11 cellular contexts compared by ENCODE assay signal in the genomic region with DNA sequence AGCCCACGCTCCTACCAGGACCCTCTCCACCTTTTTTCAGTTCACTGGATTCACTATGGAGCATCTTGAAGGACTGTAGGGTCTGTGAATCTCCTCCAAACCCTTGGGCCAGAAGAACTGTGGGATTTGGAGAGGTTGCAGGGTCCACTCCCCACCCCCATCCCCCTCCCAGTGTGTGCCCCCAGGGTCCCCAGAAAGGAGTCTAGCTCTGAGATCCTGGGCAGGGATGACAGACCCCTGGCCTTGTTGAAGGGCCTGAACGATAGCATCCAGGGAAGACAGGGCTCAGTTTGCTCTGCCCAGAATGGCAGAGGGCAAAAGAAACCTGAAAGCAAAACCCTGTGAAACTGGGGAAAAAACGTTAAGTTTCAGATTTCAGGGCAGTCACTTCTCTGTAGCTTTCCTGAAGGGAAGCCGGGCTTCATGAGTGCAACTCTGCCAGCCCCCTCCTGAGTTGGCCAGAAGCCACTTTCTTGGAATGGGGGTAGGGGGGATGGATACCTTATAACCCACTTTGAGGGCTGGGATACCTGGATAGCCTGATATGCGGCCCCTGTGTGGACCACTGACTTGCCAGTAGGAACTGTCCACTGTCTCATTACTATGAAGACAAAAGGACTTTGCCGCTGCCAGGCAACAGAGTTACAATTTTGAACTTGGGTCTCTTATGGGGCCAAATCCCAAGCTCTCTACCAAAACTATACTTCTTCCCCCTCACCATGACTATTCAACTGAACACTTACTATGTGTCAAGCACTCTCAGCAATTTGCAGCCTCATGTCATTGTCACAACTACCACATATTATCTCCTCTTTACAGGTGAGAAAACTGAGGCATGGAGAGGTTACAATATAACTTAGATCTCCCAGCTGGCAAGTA. TPM values are rescaled to one million over a fixed set of nuclear protein-coding genes. Genes with fewer than 3 reads are reported as not detected.
A peak's percentile ranks its signal among the peaks of the same experiment; 100 is the strongest.
DNase-seq lines count a peak whose midpoint lies in the region; ATAC-seq, FAIRE-seq and TF ChIP-seq lines count a peak whose summit lies in the region.
"Had no signal": no experiment of that assay in that cellular context is flagged by ENCODE, and none has a peak within 500 bp of the region (broad histone marks: within the 10 kb centered on the region; RNA-seq: fewer than 3 reads in every experiment).

No MANE protein-coding gene starts in this region.

- no peak for TF ChIP-seq RAD21 in liver (IDR thresholded peaks at IDR 0.05)
- no peak for TF ChIP-seq RAD21 in HepG2 (CRISPR knock-in tag; IDR thresholded peaks at IDR 0.05)

- in situ Hi-C loops in HepG2 (cut with HindIII; ENCODE audit: extremely low pct_ligation_motif_present, low pct_unique_long_range_greater_than_20kb) = loop anchor here (5.0 kb wide), 1 partner anchor 41 kb away; no protein-coding TSS in a partner anchor

- CTCF ChIA-PET in HepG2 (lab: Yijun Ruan, JAX; ENCODE audit: low intra/inter-chr PET ratio, low total read pairs) = interaction anchor here (0.7 to 8.0 kb wide), 4 partner anchors 30 to 94 kb away, joined by 3 to 182 read pairs (median 4); a partner anchor contains a TSS
- CTCF ChIA-PET in naive thymus-derived CD4-positive, alpha-beta T cell (lab: Charles Lee) = interaction anchor here (0.8 to 13.9 kb wide), 14 partner anchors 8 to 775 kb away, joined by 3 to 578 read pairs (median 6); a partner anchor contains a TSS

- no peaks in the 10 kb centered on the region for H3K9me3 ChIP-seq in liver (ENCODE audit: control insufficient read depth in 4 of 4, low read length in 3 of 4)
- no peaks in the 10 kb centered on the region for H3K9me3 ChIP-seq in HepG2 (ENCODE audit: low read length)
- H3K9me3 ChIP-seq in adipocyte (ENCODE audit: control insufficient read depth, low read length) = no peaks in the 10 kb centered on the region
- no peaks in the 10 kb centered on the region for H3K9me3 ChIP-seq in naive thymus-derived CD4-positive, alpha-beta T cell (ENCODE audit: control insufficient read depth in 2 of 3, low read length in 3 of 3)

- 47% methylated on average over 6 of the region's 6 CpGs for WGBS in liver
- WGBS in HepG2 (ENCODE audit: low lambda C conversion rate) = 50% methylated on average over 6 of the region's 6 CpGs

- H3K9ac ChIP-seq in liver (ENCODE audit: low read depth in 1 of 2, low read length in 2 of 2) (peak overlapping the region; percentile 8 to 15), HepG2 (ENCODE audit: insufficient read depth, low read depth, low read length) (no peak overlapping the region), adipocyte (ENCODE audit: low read length) (peak overlapping the region; percentile 88)

- TF ChIP-seq CTCF in liver (IDR thresholded peaks at IDR 0.05; ENCODE audit: low read depth, low read length, missing input control) (no peak), HepG2 (CRISPR knock-in tag; IDR thresholded peaks at IDR 0.05) (no peak)

- no peaks in the 10 kb centered on the region for H4K20me1 ChIP-seq in HepG2 (ENCODE audit: insufficient read depth, low read length)

- H2AFZ ChIP-seq in HepG2 (ENCODE audit: low read length) = no peak overlapping the region

- H3K79me2 ChIP-seq in HepG2 (ENCODE audit: insufficient read depth, low read length) = peaks cover 7% of the 10 kb centered on the region

- TF ChIP-seq EP300 in HepG2 (IDR thresholded peaks at IDR 0.05; ENCODE audit: low read depth in 2 of 2, low read length in 2 of 2) = no peak
- TF ChIP-seq EP300 in HepG2 (CRISPR knock-in tag; IDR thresholded peaks at IDR 0.05; ENCODE audit: borderline replicate concordance) = no peak

- H3K9me3 Mint-ChIP-seq in naive thymus-derived CD4-positive, alpha-beta T cell = peaks cover 0 to 2% (median 0%) of the 10 kb centered on the region in 11 donors

- no peak overlapping the region for H3K4me2 ChIP-seq in HepG2 (ENCODE audit: low read depth, low read length)

- H3K4me1 ChIP-seq in liver (ENCODE audit: control insufficient read depth in 4 of 4, insufficient read depth in 4 of 4, low read length in 3 of 4) (peaks cover 7 to 71% (median 44%) of the 10 kb centered on the region in 4 donors), HepG2 (ENCODE audit: insufficient read depth, low read length) (peaks cover 52% of the 10 kb centered on the region), adipocyte (ENCODE audit: control insufficient read depth, insufficient read depth, low read length) (peaks cover 49% of the 10 kb centered on the region)
- H3K4me1 ChIP-seq in naive thymus-derived CD4-positive, alpha-beta T cell (ENCODE audit: control insufficient read depth in 2 of 2, insufficient read depth in 2 of 2, low read length in 2 of 2) = peaks cover 47 to 49% of the 10 kb centered on the region in 2 donors

- no peak for ATAC-seq in HepG2
- ATAC-seq in naive thymus-derived CD4-positive, alpha-beta T cell = no peak
- no peak for ATAC-seq in HG03460 (IDR thresholded peaks at IDR 0.05; ENCODE audit: unreplicated experiment)

- intact Hi-C loops in HepG2 (cut with micrococcal nuclease; ENCODE audit: unreplicated experiment) = loop anchor here (10.0 kb wide), 1 partner anchor 352 kb away; no protein-coding TSS in a partner anchor
- intact Hi-C loops in naive thymus-derived CD4-positive, alpha-beta T cell (cut with micrococcal nuclease) = loop anchor here (1.0 to 10.0 kb wide), 8 partner anchors 22 to 1542 kb away; a partner anchor contains a TSS

- H3K36me3 ChIP-seq in liver (ENCODE audit: control insufficient read depth in 4 of 4, insufficient read depth in 3 of 4, low read depth in 1 of 4, low read length in 3 of 4) (peaks cover 0 to 3% (median 2%) of the 10 kb centered on the region in 4 donors), HepG2 (replicated peaks in 1 of 2; ENCODE audit: control insufficient read depth in 1 of 2, insufficient read depth in 2 of 2, low read length in 2 of 2) (no peaks in the 10 kb centered on the region; a peak in 1 of 5 replicates), adipocyte (ENCODE audit: control insufficient read depth, insufficient read depth, low read length, severe bottlenecking) (no peaks in the 10 kb centered on the region)
- H3K36me3 ChIP-seq in naive thymus-derived CD4-positive, alpha-beta T cell (ENCODE audit: control insufficient read depth in 2 of 3, insufficient read depth in 3 of 3, low read length in 3 of 3) = peaks cover 0 to 28% (median 12%) of the 10 kb centered on the region in 3 experiments

- POLR2A ChIA-PET in HepG2 (lab: Yijun Ruan, JAX) = interaction anchor here (1.3 to 4.5 kb wide), 3 partner anchors 11 to 43 kb away, joined by 3 to 101 read pairs (median 64); a partner anchor contains a TSS
- POLR2A ChIA-PET in naive thymus-derived CD4-positive, alpha-beta T cell (lab: Charles Lee) = interaction anchor here (0.6 to 25.1 kb wide), 4 partner anchors 13 to 65 kb away, joined by 3 to 730 read pairs (median 256); a partner anchor contains a TSS

- H3K27me3 Mint-ChIP-seq in naive thymus-derived CD4-positive, alpha-beta T cell = peaks cover 0 to 2% (median 0%) of the 10 kb centered on the region in 5 donors

- DNase-seq in HepG2 (ENCODE audit: low spot score) (no peak), adipocyte (ENCODE audit: low read depth) (no peak), 8988T (no peak), DMS153 treated with DMSO at 0.1 percent for 48 hours (lab: John Stamatoyannopoulos, UW; ENCODE audit: unreplicated experiment) (no peak), GF-D8 (lab: John Stamatoyannopoulos, UW) (no peak)
- DNase-seq in naive thymus-derived CD4-positive, alpha-beta T cell = no peak
- DNase-seq: cortex of kidney, NCI-H187 treated with DMSO at 0.1 percent for 48 hours had no signal

- H3K4me3 ChIP-seq in liver (ENCODE audit: low read depth in 1 of 3, low read length in 3 of 3) (peak overlapping the region; percentile 72 to 77 (median 73)), HepG2 (replicated peaks in 1 of 3; ENCODE audit: insufficient read depth in 1 of 3, low read depth in 2 of 3, low read length in 3 of 3) (no peak overlapping the region), adipocyte (ENCODE audit: low read length) (peak overlapping the region; percentile 89)
- peak overlapping the region; percentile 93 for H3K4me3 ChIP-seq in naive thymus-derived CD4-positive, alpha-beta T cell (ENCODE audit: low read length)

- H3K36me3 Mint-ChIP-seq in naive thymus-derived CD4-positive, alpha-beta T cell = peaks cover 12 to 68% (median 14%) of the 10 kb centered on the region in 5 donors

- no peak for TF ChIP-seq POLR2A in HepG2 (IDR thresholded peaks at IDR 0.05; ENCODE audit: insufficient read depth in 1 of 2, low read depth in 2 of 2, low read length in 2 of 2)

- FAIRE-seq in HepG2 (lab: Jason Lieb, UNC) = no peak

- H3K27ac ChIP-seq in liver (ENCODE audit: low read depth in 1 of 2, low read length in 2 of 2) (peak overlapping the region; percentile 85 to 86), HepG2 (ENCODE audit: extremely low read length, insufficient read depth, low read length) (no peak overlapping the region)
- H3K27ac ChIP-seq in naive thymus-derived CD4-positive, alpha-beta T cell (ENCODE audit: low read depth, low read length) = peak overlapping the region; percentile 93
- H3K27ac ChIP-seq: C4-2B had no signal

- peak overlapping the region; percentile 89 to 96 (median 94) for H3K27ac Mint-ChIP-seq in naive thymus-derived CD4-positive, alpha-beta T cell

- peaks cover 44 to 70% (median 57%) of the 10 kb centered on the region in 7 donors for H3K4me1 Mint-ChIP-seq in naive thymus-derived CD4-positive, alpha-beta T cell

- BruUV-seq in HepG2 (replicated peaks; lab: Mats Ljungman, UMichigan) = no TSS peak

- peak overlapping the region; percentile 83 to 98 (median 92) for H3K4me3 Mint-ChIP-seq in naive thymus-derived CD4-positive, alpha-beta T cell

- H3K27me3 ChIP-seq in liver (ENCODE audit: control insufficient read depth in 4 of 4, insufficient read depth in 4 of 4, low read length in 3 of 4) (no peaks in the 10 kb centered on the region), HepG2 (ENCODE audit: control insufficient read depth in 1 of 2, insufficient read depth in 2 of 2, low read length in 2 of 2) (peaks cover 0 to 10% of the 10 kb centered on the region in 2 experiments; a peak in 1 of 5 replicates), adipocyte (replicated peaks; ENCODE audit: control insufficient read depth, insufficient read depth, low read length) (no peaks in the 10 kb centered on the region)
- H3K27me3 ChIP-seq in naive thymus-derived CD4-positive, alpha-beta T cell (ENCODE audit: control insufficient read depth in 2 of 2, insufficient read depth in 2 of 2, low read length in 2 of 2) = no peaks in the 10 kb centered on the region

RNA-seq across cellular contexts. Expression of a gene that starts 1.6 kb away (rescaled TPM):
- total RNA-seq in liver (10 to 100 TPM in 1 of 2 donors, 1 to 10 TPM in 1; 4.7 to 30.6 TPM), HepG2 (2016; rRNA removed; fragmentation: Illumina TruSeq; extraction: Trizol) (0.73 and 0.91 TPM in 2 replicates)
- polyA plus RNA-seq in liver (10 to 100 TPM; 17.9 to 32.5 TPM), HepG2 (2011; rRNA removed) (1.5 and 2.8 TPM in 2 replicates)
- total RNA-seq in HepG2 (2016; cell fraction: cytosol; rRNA removed; fragmentation: Illumina TruSeq; extraction: Trizol; ENCODE audit: low read depth) = 0.20 and 0.44 TPM in 2 replicates
- 0.82 and 1.2 TPM in 2 replicates for total RNA-seq in HepG2 (2016; cell fraction: insoluble cytoplasmic fraction; rRNA removed; fragmentation: Illumina TruSeq; extraction: Trizol)
- 1.2 and 1.4 TPM in 2 replicates for total RNA-seq in HepG2 (2016; cell fraction: membrane; rRNA removed; fragmentation: Illumina TruSeq; extraction: Trizol)
- total RNA-seq in HepG2 (2016; cell fraction: nucleus; rRNA removed; fragmentation: Illumina TruSeq; extraction: Trizol) = 0.81 and 0.85 TPM in 2 replicates
- 1.5 and 1.7 TPM in 2 replicates for polyA plus RNA-seq in HepG2 (2011; cell fraction: cytosol; rRNA removed)
- 4.4 and 7.4 TPM in 2 replicates for polyA plus RNA-seq in HepG2 (2011; cell fraction: nucleus; rRNA removed)
- polyA plus RNA-seq in HepG2 (2012) = 2.1 and 2.9 TPM in 2 replicates
- polyA plus RNA-seq in HepG2 (2016; cell fraction: cytosol; fragmentation: Illumina TruSeq; extraction: Trizol; ENCODE audit: low read depth) = 0.21 and 0.27 TPM in 2 replicates
- 1.9 and 2.2 TPM in 2 replicates for polyA plus RNA-seq in HepG2 (2016; cell fraction: insoluble cytoplasmic fraction; fragmentation: Illumina TruSeq; extraction: Trizol; ENCODE audit: low read depth)
- 0.84 and 1.0 TPM in 2 replicates for polyA plus RNA-seq in HepG2 (2016; cell fraction: membrane; fragmentation: Illumina TruSeq; extraction: Trizol; ENCODE audit: low read depth)
- polyA plus RNA-seq in HepG2 (2016; cell fraction: nucleus; fragmentation: Illumina TruSeq; extraction: Trizol; ENCODE audit: insufficient read depth, low read depth) = 1.9 and 3.2 TPM in 2 replicates
- polyA minus RNA-seq in HepG2 (2011; rRNA and poly(A)+ RNA removed; ENCODE audit: low replicate concordance) = 1.9 and 6.3 TPM in 2 replicates
- 1.6 and 2.8 TPM in 2 replicates for polyA minus RNA-seq in HepG2 (2011; cell fraction: cytosol; rRNA and poly(A)+ RNA removed)
- polyA minus RNA-seq in HepG2 (2011; cell fraction: nucleus; rRNA and poly(A)+ RNA removed) = 2.6 and 4.6 TPM in 2 replicates
- total RNA-seq in naive thymus-derived CD4-positive, alpha-beta T cell = 100 to 1,000 TPM in 1 of 5 experiments, 10 to 100 TPM in 4; 10.9 to 486 (median 28.5) TPM
- polyA plus RNA-seq in naive thymus-derived CD4-positive, alpha-beta T cell = 100 to 1,000 TPM; 134 to 150 TPM

RNA-seq across cellular contexts. Expression of a gene that starts 3.7 kb away (rescaled TPM):
- total RNA-seq in liver (10 to 100 TPM; 20.4 to 32.9 TPM), HepG2 (2016; rRNA removed; fragmentation: Illumina TruSeq; extraction: Trizol) (41.2 and 48.5 TPM in 2 replicates)
- polyA plus RNA-seq in liver (10 to 100 TPM; 13.9 to 17.5 TPM), HepG2 (2011; rRNA removed) (39.9 and 46.2 TPM in 2 replicates)
- total RNA-seq in HepG2 (2016; cell fraction: cytosol; rRNA removed; fragmentation: Illumina TruSeq; extraction: Trizol; ENCODE audit: low read depth) = 18.9 and 21.3 TPM in 2 replicates
- 40.5 and 43.9 TPM in 2 replicates for total RNA-seq in HepG2 (2016; cell fraction: insoluble cytoplasmic fraction; rRNA removed; fragmentation: Illumina TruSeq; extraction: Trizol)
- total RNA-seq in HepG2 (2016; cell fraction: membrane; rRNA removed; fragmentation: Illumina TruSeq; extraction: Trizol) = 51.7 and 60.5 TPM in 2 replicates
- 21.2 and 24.7 TPM in 2 replicates for total RNA-seq in HepG2 (2016; cell fraction: nucleus; rRNA removed; fragmentation: Illumina TruSeq; extraction: Trizol)
- 40.2 and 41.3 TPM in 2 replicates for polyA plus RNA-seq in HepG2 (2011; cell fraction: cytosol; rRNA removed)
- 23.0 and 28.1 TPM in 2 replicates for polyA plus RNA-seq in HepG2 (2011; cell fraction: nucleus; rRNA removed)
- 21.8 and 22.2 TPM in 2 replicates for polyA plus RNA-seq in HepG2 (2012)
- polyA plus RNA-seq in HepG2 (2016; cell fraction: cytosol; fragmentation: Illumina TruSeq; extraction: Trizol; ENCODE audit: low read depth) = 23.5 and 31.3 TPM in 2 replicates
- 53.8 and 56.3 TPM in 2 replicates for polyA plus RNA-seq in HepG2 (2016; cell fraction: insoluble cytoplasmic fraction; fragmentation: Illumina TruSeq; extraction: Trizol; ENCODE audit: low read depth)
- polyA plus RNA-seq in HepG2 (2016; cell fraction: membrane; fragmentation: Illumina TruSeq; extraction: Trizol; ENCODE audit: low read depth) = 50.2 and 54.3 TPM in 2 replicates
- 31.0 and 31.6 TPM in 2 replicates for polyA plus RNA-seq in HepG2 (2016; cell fraction: nucleus; fragmentation: Illumina TruSeq; extraction: Trizol; ENCODE audit: insufficient read depth, low read depth)
- 48.5 and 89.7 TPM in 2 replicates for polyA minus RNA-seq in HepG2 (2011; rRNA and poly(A)+ RNA removed; ENCODE audit: low replicate concordance)
- polyA minus RNA-seq in HepG2 (2011; cell fraction: cytosol; rRNA and poly(A)+ RNA removed) = 15.7 and 16.5 TPM in 2 replicates
- 13.4 and 16.9 TPM in 2 replicates for polyA minus RNA-seq in HepG2 (2011; cell fraction: nucleus; rRNA and poly(A)+ RNA removed)
- total RNA-seq in naive thymus-derived CD4-positive, alpha-beta T cell = 100 to 1,000 TPM in 1 of 5 experiments, 10 to 100 TPM in 4; 26.7 to 196 (median 37.7) TPM
- polyA plus RNA-seq in naive thymus-derived CD4-positive, alpha-beta T cell = 10 to 100 TPM; 53.4 to 54.1 TPM

RNA-seq across cellular contexts. Expression of a gene that starts 43.9 kb away (rescaled TPM):
- total RNA-seq in liver (1 to 10 TPM; 3.7 to 9.2 TPM), HepG2 (2016; rRNA removed; fragmentation: Illumina TruSeq; extraction: Trizol) (6.3 and 9.8 TPM in 2 replicates)
- polyA plus RNA-seq in liver (1 to 10 TPM; 8.7 to 9.5 TPM), HepG2 (2011; rRNA removed) (12.6 and 16.2 TPM in 2 replicates)
- 3.3 and 3.8 TPM in 2 replicates for total RNA-seq in HepG2 (2016; cell fraction: cytosol; rRNA removed; fragmentation: Illumina TruSeq; extraction: Trizol; ENCODE audit: low read depth)
- total RNA-seq in HepG2 (2016; cell fraction: insoluble cytoplasmic fraction; rRNA removed; fragmentation: Illumina TruSeq; extraction: Trizol) = 4.7 and 8.7 TPM in 2 replicates
- total RNA-seq in HepG2 (2016; cell fraction: membrane; rRNA removed; fragmentation: Illumina TruSeq; extraction: Trizol) = 6.7 and 7.4 TPM in 2 replicates
- total RNA-seq in HepG2 (2016; cell fraction: nucleus; rRNA removed; fragmentation: Illumina TruSeq; extraction: Trizol) = 10.1 and 13.3 TPM in 2 replicates
- polyA plus RNA-seq in HepG2 (2011; cell fraction: cytosol; rRNA removed) = 6.7 and 8.8 TPM in 2 replicates
- 54.5 and 63.4 TPM in 2 replicates for polyA plus RNA-seq in HepG2 (2011; cell fraction: nucleus; rRNA removed)
- polyA plus RNA-seq in HepG2 (2012) = 7.1 and 8.2 TPM in 2 replicates
- polyA plus RNA-seq in HepG2 (2016; cell fraction: cytosol; fragmentation: Illumina TruSeq; extraction: Trizol; ENCODE audit: low read depth) = 4.2 and 5.6 TPM in 2 replicates
- polyA plus RNA-seq in HepG2 (2016; cell fraction: insoluble cytoplasmic fraction; fragmentation: Illumina TruSeq; extraction: Trizol; ENCODE audit: low read depth) = 3.7 and 6.3 TPM in 2 replicates
- polyA plus RNA-seq in HepG2 (2016; cell fraction: membrane; fragmentation: Illumina TruSeq; extraction: Trizol; ENCODE audit: low read depth) = 4.9 TPM in 2 replicates
- polyA plus RNA-seq in HepG2 (2016; cell fraction: nucleus; fragmentation: Illumina TruSeq; extraction: Trizol; ENCODE audit: insufficient read depth, low read depth) = 20.5 and 21.1 TPM in 2 replicates
- polyA minus RNA-seq in HepG2 (2011; rRNA and poly(A)+ RNA removed; ENCODE audit: low replicate concordance) = 15.2 and 19.7 TPM in 2 replicates
- polyA minus RNA-seq in HepG2 (2011; cell fraction: cytosol; rRNA and poly(A)+ RNA removed) = 2.2 and 4.5 TPM in 2 replicates
- 25.0 and 25.6 TPM in 2 replicates for polyA minus RNA-seq in HepG2 (2011; cell fraction: nucleus; rRNA and poly(A)+ RNA removed)
- total RNA-seq in naive thymus-derived CD4-positive, alpha-beta T cell = 10 to 100 TPM; 32.1 to 71.1 (median 66.1) TPM
- 10 to 100 TPM; 35.2 to 35.3 TPM for polyA plus RNA-seq in naive thymus-derived CD4-positive, alpha-beta T cell

RNA-seq across cellular contexts. Expression of a gene that starts 45.7 kb away (rescaled TPM):
- total RNA-seq in liver = 1 to 10 TPM; 1.8 to 2.7 TPM
- 1 to 10 TPM in 1 of 2 donors, under 1 TPM in 1; 0.54 to 1.1 TPM for polyA plus RNA-seq in liver
- 1.2 and 1.6 TPM in 2 replicates for total RNA-seq in HepG2 (2016; rRNA removed; fragmentation: Illumina TruSeq; extraction: Trizol)
- 1.2 and 1.5 TPM in 2 replicates for total RNA-seq in HepG2 (2016; cell fraction: cytosol; rRNA removed; fragmentation: Illumina TruSeq; extraction: Trizol; ENCODE audit: low read depth)
- 0.88 and 1.5 TPM in 2 replicates for total RNA-seq in HepG2 (2016; cell fraction: insoluble cytoplasmic fraction; rRNA removed; fragmentation: Illumina TruSeq; extraction: Trizol)
- total RNA-seq in HepG2 (2016; cell fraction: membrane; rRNA removed; fragmentation: Illumina TruSeq; extraction: Trizol) = 2.2 and 3.1 TPM in 2 replicates
- total RNA-seq in HepG2 (2016; cell fraction: nucleus; rRNA removed; fragmentation: Illumina TruSeq; extraction: Trizol) = 0.97 and 1.1 TPM in 2 replicates
- 4.6 and 4.8 TPM in 2 replicates for polyA plus RNA-seq in HepG2 (2011; rRNA removed)
- polyA plus RNA-seq in HepG2 (2011; cell fraction: cytosol; rRNA removed) = 3.8 and 4.2 TPM in 2 replicates
- 8.1 and 8.7 TPM in 2 replicates for polyA plus RNA-seq in HepG2 (2011; cell fraction: nucleus; rRNA removed)
- polyA plus RNA-seq in HepG2 (2012) = 1.7 and 1.8 TPM in 2 replicates
- polyA plus RNA-seq in HepG2 (2016; cell fraction: cytosol; fragmentation: Illumina TruSeq; extraction: Trizol; ENCODE audit: low read depth) = 1.5 and 1.8 TPM in 2 replicates
- polyA plus RNA-seq in HepG2 (2016; cell fraction: insoluble cytoplasmic fraction; fragmentation: Illumina TruSeq; extraction: Trizol; ENCODE audit: low read depth) = 0.85 and 1.2 TPM in 2 replicates
- polyA plus RNA-seq in HepG2 (2016; cell fraction: membrane; fragmentation: Illumina TruSeq; extraction: Trizol; ENCODE audit: low read depth) = 2.3 and 2.4 TPM in 2 replicates
- polyA plus RNA-seq in HepG2 (2016; cell fraction: nucleus; fragmentation: Illumina TruSeq; extraction: Trizol; ENCODE audit: insufficient read depth, low read depth) = 1.6 and 2.3 TPM in 2 replicates
- 6.2 and 6.4 TPM in 2 replicates for polyA minus RNA-seq in HepG2 (2011; rRNA and poly(A)+ RNA removed; ENCODE audit: low replicate concordance)
- polyA minus RNA-seq in HepG2 (2011; cell fraction: cytosol; rRNA and poly(A)+ RNA removed) = 1.5 and 2.3 TPM in 2 replicates
- polyA minus RNA-seq in HepG2 (2011; cell fraction: nucleus; rRNA and poly(A)+ RNA removed) = 1.8 and 3.5 TPM in 2 replicates
- total RNA-seq in naive thymus-derived CD4-positive, alpha-beta T cell = 10 to 100 TPM; 11.1 to 67.5 (median 16.4) TPM
- 10 to 100 TPM; 12.8 to 17.4 TPM for polyA plus RNA-seq in naive thymus-derived CD4-positive, alpha-beta T cell

Comparison
In these comparisons a context has a peak if more than half of its experiments do, and no peak if none do; other contexts are left out.
1. H3K4me3 ChIP-seq: peak in liver (3 of 3), adipocyte (single experiment) and naive thymus-derived CD4-positive, alpha-beta T cell (single experiment); none in HepG2 (0 of 3).